In the genomic region with DNA sequence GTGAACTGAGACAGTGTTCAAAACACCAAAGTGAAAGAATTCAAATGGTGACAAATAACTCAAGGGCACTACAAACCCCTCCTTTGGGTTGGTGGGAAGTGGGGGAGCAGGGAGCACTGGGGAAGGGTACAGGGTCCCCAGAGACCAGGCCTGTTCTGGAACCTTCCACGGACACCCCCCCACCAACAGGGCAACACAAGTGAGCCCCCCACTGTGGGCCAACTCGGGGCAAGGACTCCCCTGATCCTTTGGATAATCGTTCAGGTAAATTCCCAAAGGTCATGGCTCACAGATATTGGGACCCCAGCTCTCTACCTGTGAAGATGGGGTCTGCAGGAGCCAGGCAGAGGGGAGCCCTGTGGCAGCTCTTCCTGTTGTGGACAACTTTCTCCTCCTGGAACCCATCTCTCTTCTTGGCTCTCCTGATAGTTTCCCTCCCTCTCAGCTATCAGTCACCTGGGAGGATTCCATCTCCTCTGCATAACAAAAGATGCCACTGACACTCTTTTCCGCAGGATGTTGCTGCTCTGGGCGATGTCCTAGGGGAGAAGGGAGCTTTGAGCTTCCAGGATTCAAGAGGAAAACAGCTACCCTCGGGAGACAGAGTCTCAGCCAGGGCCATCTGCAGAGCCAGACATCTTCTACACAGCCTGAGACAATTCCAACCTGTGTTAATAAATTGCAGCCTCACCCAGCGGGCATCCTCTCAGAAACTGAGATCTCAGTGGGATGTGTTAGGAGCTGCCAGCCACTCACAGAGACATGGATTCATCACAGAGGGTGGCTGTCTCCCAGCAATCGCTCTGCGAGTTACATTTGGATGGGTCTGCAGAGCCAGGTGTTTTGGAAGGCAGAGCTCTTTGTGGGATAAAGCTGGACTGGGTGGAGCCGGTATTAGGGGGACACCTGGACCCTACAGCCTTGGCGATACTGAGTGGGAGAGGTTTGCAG, we compare ENCODE assay signal across 10 cellular contexts. TPM values are rescaled to one million over a fixed set of nuclear protein-coding genes. Genes with fewer than 3 reads are reported as not detected.
DNase-seq lines count a peak whose midpoint lies in the region; ATAC-seq and TF ChIP-seq lines count a peak whose summit lies in the region.
"Had no signal": no experiment of that assay in that cellular context is flagged by ENCODE, and none has a peak within 500 bp of the region (broad histone marks: within the 10 kb centered on the region; RNA-seq: fewer than 3 reads in every experiment).

No MANE protein-coding gene starts in this region.

- no peak for ATAC-seq in CD8-positive, alpha-beta T cell
- ATAC-seq in IMR-90 (ENCODE audit: low read depth) = no peak
- ATAC-seq in activated CD8-positive, alpha-beta T cell treated with anti-CD3 and anti-CD28 coated beads, Interleukin-2, amount 10 ng/mL, durations not matched to agents 7 days and 5 days = no peak
- no peak for ATAC-seq in naive B cell (ENCODE audit: low read depth in 2 of 2)
- ATAC-seq in GM18909 (IDR thresholded peaks at IDR 0.05; ENCODE audit: poor library complexity, unreplicated experiment) = no peak
- no peak for ATAC-seq in activated CD4-positive, CD25-positive, alpha-beta regulatory T cell treated with anti-CD3 and anti-CD28 coated beads, Interleukin-2, amount 50 U/mL, for 24 hours
- ATAC-seq in GM21529 (IDR thresholded peaks at IDR 0.05; ENCODE audit: unreplicated experiment) = no peak
- ATAC-seq in activated T-helper 17 cell treated with anti-CD3 and anti-CD28 coated beads, Interleukin-2, amount 50 U/mL, for 72 hours (replicated peaks) = no peak

- H3K79me1 ChIP-seq in IMR-90 (ENCODE audit: low read depth in 1 of 2, low read length in 2 of 2) = peaks cover 0 to 16% of the 10 kb centered on the region in 2 experiments; a peak in 2 of 4 replicates

- H3K36me3 Mint-ChIP-seq in CD8-positive, alpha-beta T cell = peaks cover 60% of the 10 kb centered on the region
- peaks cover 89% of the 10 kb centered on the region for H3K36me3 Mint-ChIP-seq in activated CD8-positive, alpha-beta T cell treated with anti-CD3 and anti-CD28 coated beads, Interleukin-2, amount 10 ng/mL, durations not matched to agents 7 days and 5 days (ENCODE audit: low read depth)
- peaks cover 0 to 4% of the 10 kb centered on the region in 2 donors for H3K36me3 Mint-ChIP-seq in naive B cell
- peaks cover 94% of the 10 kb centered on the region for H3K36me3 Mint-ChIP-seq in activated T-helper 17 cell treated with anti-CD3 and anti-CD28 coated beads, Interleukin-2, amount 50 U/mL, for 72 hours (ENCODE audit: low read depth)

- no peak overlapping the region for H3K4me3 ChIP-seq in CD8-positive, alpha-beta T cell (ENCODE audit: low read depth, low read length)
- no peak overlapping the region for H3K4me3 ChIP-seq in IMR-90 (ENCODE audit: insufficient read depth, low read depth, low read length)

- H2AK5ac ChIP-seq in IMR-90 (ENCODE audit: low read depth, low read length) = peak overlapping the region; percentile 53

- no peak for TF ChIP-seq CTCF in CD8-positive, alpha-beta T cell (IDR thresholded peaks at IDR 0.05)
- no peak for TF ChIP-seq CTCF in IMR-90 (conservative IDR thresholded peaks at IDR 0.05; ENCODE audit: low read depth, low read length)

- H3K9me1 ChIP-seq in IMR-90 (ENCODE audit: insufficient read depth, low read length) = peaks cover 15% of the 10 kb centered on the region

- H4K20me1 ChIP-seq in IMR-90 (ENCODE audit: insufficient read depth, low read length) = no peaks in the 10 kb centered on the region

- 0 out of 4 replicates have a peak overlapping the region, but pooled peaks of 1 of the 2 experiments have one; percentile 1 for H4K8ac ChIP-seq in IMR-90 (ENCODE audit: low read depth in 2 of 2, low read length in 2 of 2)

- no peak overlapping the region for H3K9ac ChIP-seq in IMR-90 (ENCODE audit: low read depth, low read length)

- peaks cover 9% of the 10 kb centered on the region for H3K36me3 ChIP-seq in CD8-positive, alpha-beta T cell (ENCODE audit: insufficient read depth, low read length)
- H3K36me3 ChIP-seq in IMR-90 (ENCODE audit: control insufficient read depth, insufficient read depth, low read length) = no peaks in the 10 kb centered on the region

- no peak for TF ChIP-seq RAD21 in IMR-90 (IDR thresholded peaks at IDR 0.05; ENCODE audit: low read length)

- H3K27me3 ChIP-seq in CD8-positive, alpha-beta T cell (ENCODE audit: insufficient read depth, low read length) = no peaks in the 10 kb centered on the region
- H3K27me3 ChIP-seq in IMR-90 (ENCODE audit: control insufficient read depth, insufficient read depth, low read length) = no peaks in the 10 kb centered on the region

- H3K14ac ChIP-seq in IMR-90 (replicated peaks; ENCODE audit: low read depth, low read length) = peak overlapping the region; percentile 44

- H4K91ac ChIP-seq in IMR-90 (ENCODE audit: insufficient read depth, low read depth, low read length) = 0 out of 2 replicates have a peak overlapping the region, but pooled peaks have one; percentile 12

- H2AK9ac ChIP-seq in IMR-90 (replicated peaks; ENCODE audit: low read depth, low read length, poor library complexity) = no peak overlapping the region

- H3K27ac ChIP-seq in CD8-positive, alpha-beta T cell (ENCODE audit: low read depth, low read length) = no peak overlapping the region
- H3K27ac ChIP-seq in IMR-90 (ENCODE audit: insufficient read depth, low read length) = 0 out of 2 replicates have a peak overlapping the region, but pooled peaks have one; percentile 5

- POLR2A ChIA-PET in CD8-positive, alpha-beta T cell (lab: Charles Lee) = interaction anchor here (0.9 to 1.3 kb wide), 4 partner anchors 9 to 65 kb away, joined by 3 to 5 read pairs (median 4); no protein-coding TSS in a partner anchor
- POLR2A ChIA-PET in IMR-90 (lab: Charles Lee; ENCODE audit: unreplicated experiment) = no interaction called here
- POLR2A ChIA-PET in activated CD8-positive, alpha-beta T cell treated with anti-CD3 and anti-CD28 coated beads, Interleukin-2, amount 10 ng/mL, durations not matched to agents 7 days and 5 days (lab: Charles Lee) = interaction anchor here (0.9 to 6.9 kb wide), 5 partner anchors 10 to 42 kb away, joined by 3 to 103 read pairs (median 5); partner anchors contain the start of gene MBP

- no peaks in the 10 kb centered on the region for H3K9me3 Mint-ChIP-seq in CD8-positive, alpha-beta T cell
- H3K9me3 Mint-ChIP-seq in activated CD8-positive, alpha-beta T cell treated with anti-CD3 and anti-CD28 coated beads, Interleukin-2, amount 10 ng/mL, durations not matched to agents 7 days and 5 days (ENCODE audit: insufficient read depth) = no peaks in the 10 kb centered on the region
- H3K9me3 Mint-ChIP-seq in naive B cell = no peaks in the 10 kb centered on the region
- no peaks in the 10 kb centered on the region for H3K9me3 Mint-ChIP-seq in activated T-helper 17 cell treated with anti-CD3 and anti-CD28 coated beads, Interleukin-2, amount 50 U/mL, for 72 hours

- WGBS in IMR-90 (ENCODE audit: extremely low coverage in 2 of 2, insufficient read length in 1 of 2), 2 experiments = 75% methylated on average over 2 of the region's 11 CpGs; no CpG with 5 or more reads in 1 of the 2 experiments

- no peak overlapping the region for H2AFZ ChIP-seq in IMR-90 (replicated peaks; ENCODE audit: low read length, poor library complexity)

- no peaks in the 10 kb centered on the region for H3K27me3 Mint-ChIP-seq in CD8-positive, alpha-beta T cell (ENCODE audit: low read depth)
- H3K27me3 Mint-ChIP-seq in activated CD8-positive, alpha-beta T cell treated with anti-CD3 and anti-CD28 coated beads, Interleukin-2, amount 10 ng/mL, durations not matched to agents 7 days and 5 days (ENCODE audit: low read depth) = no peaks in the 10 kb centered on the region
- H3K27me3 Mint-ChIP-seq in naive B cell = no peaks in the 10 kb centered on the region
- no peaks in the 10 kb centered on the region for H3K27me3 Mint-ChIP-seq in activated T-helper 17 cell treated with anti-CD3 and anti-CD28 coated beads, Interleukin-2, amount 50 U/mL, for 72 hours

- BruUV-seq in IMR-90 (replicated peaks; lab: Mats Ljungman, UMichigan) = no TSS peak

- H3K4me1 ChIP-seq in CD8-positive, alpha-beta T cell (ENCODE audit: insufficient read depth, low read length) = peaks cover 81% of the 10 kb centered on the region
- H3K4me1 ChIP-seq in IMR-90 (ENCODE audit: control insufficient read depth, insufficient read depth, low read length) = peaks cover 26% of the 10 kb centered on the region

- H3K23ac ChIP-seq in IMR-90 (ENCODE audit: low read depth, low read length) = no peak overlapping the region

- no peak overlapping the region for H3K4me3 Mint-ChIP-seq in CD8-positive, alpha-beta T cell
- no peak overlapping the region for H3K4me3 Mint-ChIP-seq in activated CD8-positive, alpha-beta T cell treated with anti-CD3 and anti-CD28 coated beads, Interleukin-2, amount 10 ng/mL, durations not matched to agents 7 days and 5 days
- no peak overlapping the region for H3K4me3 Mint-ChIP-seq in naive B cell
- H3K4me3 Mint-ChIP-seq in activated T-helper 17 cell treated with anti-CD3 and anti-CD28 coated beads, Interleukin-2, amount 50 U/mL, for 72 hours = no peak overlapping the region

- no peak overlapping the region; the same call in 2 of the 3 replicates for H2BK15ac ChIP-seq in IMR-90 (ENCODE audit: low read depth, low read length)

- peak overlapping the region; percentile 87 for H3K27ac Mint-ChIP-seq in CD8-positive, alpha-beta T cell
- H3K27ac Mint-ChIP-seq in activated CD8-positive, alpha-beta T cell treated with anti-CD3 and anti-CD28 coated beads, Interleukin-2, amount 10 ng/mL, durations not matched to agents 7 days and 5 days = peak overlapping the region; percentile 47
- peak overlapping the region in 5 of 6 donors; percentile 30 to 79 (median 58) for H3K27ac Mint-ChIP-seq in naive B cell
- no peak overlapping the region for H3K27ac Mint-ChIP-seq in activated T-helper 17 cell treated with anti-CD3 and anti-CD28 coated beads, Interleukin-2, amount 50 U/mL, for 72 hours

- no peaks in the 10 kb centered on the region for H3K9me3 ChIP-seq in CD8-positive, alpha-beta T cell (ENCODE audit: low read length)
- H3K9me3 ChIP-seq in IMR-90 (ENCODE audit: control insufficient read depth, insufficient read depth, low read length) = no peaks in the 10 kb centered on the region

- CTCF ChIA-PET in CD8-positive, alpha-beta T cell (lab: Charles Lee) = interaction anchor here (0.5 to 2.2 kb wide), 7 partner anchors 24 to 293 kb away, joined by 3 to 9 read pairs (median 3); no protein-coding TSS in a partner anchor
- CTCF ChIA-PET in IMR-90 (lab: Yijun Ruan, JAX) = interaction anchor here (0.6 to 1.1 kb wide), 3 partner anchors 30 to 186 kb away, joined by 3 read pairs; no protein-coding TSS in a partner anchor
- CTCF ChIA-PET in activated CD8-positive, alpha-beta T cell treated with anti-CD3 and anti-CD28 coated beads, Interleukin-2, amount 10 ng/mL, durations not matched to agents 7 days and 5 days (lab: Charles Lee) = interaction anchor here (0.9 to 3.4 kb wide), 11 partner anchors 11 to 115 kb away, joined by 3 to 14 read pairs (median 4); no protein-coding TSS in a partner anchor

- H3K4me1 Mint-ChIP-seq in CD8-positive, alpha-beta T cell (ENCODE audit: low read depth) = peaks cover 88% of the 10 kb centered on the region
- H3K4me1 Mint-ChIP-seq in activated CD8-positive, alpha-beta T cell treated with anti-CD3 and anti-CD28 coated beads, Interleukin-2, amount 10 ng/mL, durations not matched to agents 7 days and 5 days (ENCODE audit: low read depth) = peaks cover 94% of the 10 kb centered on the region
- peaks cover 48 to 61% (median 57%) of the 10 kb centered on the region in 3 donors for H3K4me1 Mint-ChIP-seq in naive B cell
- H3K4me1 Mint-ChIP-seq in activated T-helper 17 cell treated with anti-CD3 and anti-CD28 coated beads, Interleukin-2, amount 50 U/mL, for 72 hours = peaks cover 50% of the 10 kb centered on the region

- in situ Hi-C loops in IMR-90 (cut with MboI; ENCODE audit: low sequenced_read_pairs) = no loop called here

- peak overlapping the region; percentile 33; the same call in 1 of the 2 replicates for H3K4ac ChIP-seq in IMR-90 (ENCODE audit: low read depth, low read length)

- H3K4me2 ChIP-seq in IMR-90 (ENCODE audit: low read depth, low read length) = no peak overlapping the region

- peak overlapping the region; percentile 22; the same call in 1 of the 2 replicates for H3K18ac ChIP-seq in IMR-90 (ENCODE audit: low read depth, low read length)

- no peak overlapping the region for H3K56ac ChIP-seq in IMR-90 (ENCODE audit: extremely low read depth, insufficient read depth, low read length)

- DNase-seq in CD8-positive, alpha-beta T cell = no peak
- DNase-seq in IMR-90 (no peak), naive B cell (no peak)
- no peak for DNase-seq in activated CD8-positive, alpha-beta T cell treated with anti-CD3 and anti-CD28 coated beads, Interleukin-2, amount 10 ng/mL, durations not matched to agents 7 days and 5 days
- DNase-seq: midbrain had no signal

- peak overlapping the region; percentile 39; the same call in 1 of the 2 replicates for H2BK20ac ChIP-seq in IMR-90 (ENCODE audit: low read depth, low read length)

- H2BK5ac ChIP-seq in IMR-90 (ENCODE audit: low read depth, low read length, poor library complexity, severe bottlenecking) = no peak overlapping the region

- intact Hi-C loops in CD8-positive, alpha-beta T cell (cut with DNase I, micrococcal nuclease) = loop anchor here in 1 of 2 experiments (5.0 kb wide), 1 partner anchor 35 kb away; the partner anchor contains the start of gene MBP
- intact Hi-C loops in IMR-90 (cut with micrococcal nuclease) = no loop called here

- dilution Hi-C loops in IMR-90 (cut with HindIII; ENCODE audit: low sequenced_read_pairs, unreplicated experiment) = no loop called here

- TF ChIP-seq POLR2A in IMR-90 (IDR thresholded peaks at IDR 0.05; ENCODE audit: low read depth, low read length) = no peak

- peak overlapping the region; percentile 12; the same call in 1 of the 2 replicates for H2BK120ac ChIP-seq in IMR-90 (ENCODE audit: low read depth, low read length)

- H4K5ac ChIP-seq in IMR-90 (ENCODE audit: low read depth, low read length) = peak overlapping the region; percentile 18; the same call in 1 of the 2 replicates

RNA-seq across cellular contexts. Expression of gene MBP, which starts 35.4 kb away (rescaled TPM):
- 10 to 100 TPM; 67.9 to 70.7 TPM for total RNA-seq in CD8-positive, alpha-beta T cell
- total RNA-seq in IMR-90 (2012; rRNA removed) = 0.90 and 1.4 TPM in 2 replicates
- polyA plus RNA-seq in IMR-90 (2012; rRNA removed) = 0.72 and 0.75 TPM in 2 replicates
- polyA plus RNA-seq in IMR-90 (2012; cell fraction: cytosol; rRNA removed) = 0.52 and 0.82 TPM in 2 replicates
- polyA plus RNA-seq in IMR-90 (2012; cell fraction: nucleus; rRNA removed; ENCODE audit: low replicate concordance) = 1.2 and 2.2 TPM in 2 replicates
- total RNA-seq in activated CD8-positive, alpha-beta T cell treated with anti-CD3 and anti-CD28 coated beads, Interleukin-2, amount 10 ng/mL, durations not matched to agents 7 days and 5 days = 10 to 100 TPM; 86.5 to 87.0 TPM
- 10 to 100 TPM; 35.4 to 69.2 (median 66.6) TPM for polyA plus RNA-seq in naive B cell (ENCODE audit: low read depth in 6 of 6)
- 10 to 100 TPM; 55.7 to 66.5 TPM for total RNA-seq in activated T-helper 17 cell treated with anti-CD3 and anti-CD28 coated beads, Interleukin-2, amount 50 U/mL, for 72 hours
- total RNA-seq: Daoy had no signal

Comparison
In these comparisons a context has a peak if more than half of its experiments do, and no peak if none do; other contexts are left out.
1. RNA of gene MBP, which starts 35.4 kb away (total RNA-seq): 86.5 to 87.0 TPM in activated CD8-positive, alpha-beta T cell treated with anti-CD3 and anti-CD28 coated beads, Interleukin-2, amount 10 ng/mL, durations not matched to agents 7 days and 5 days, 67.9 to 70.7 TPM in CD8-positive, alpha-beta T cell and 55.7 to 66.5 TPM in activated T-helper 17 cell treated with anti-CD3 and anti-CD28 coated beads, Interleukin-2, amount 50 U/mL, for 72 hours; 0.90 to 1.4 TPM in IMR-90; every median in the first group is over 10 times any median in the second.